33 cellular contexts compared by ENCODE assay signal in genomic region chr9:87491488-87491887, GRCh38.
"Had no signal": no experiment of that assay in that cellular context is flagged by ENCODE, and none has a peak within 500 bp of the region (broad histone marks: within the 10 kb centered on the region; RNA-seq: fewer than 3 reads in every experiment).

No MANE protein-coding gene starts in this region.

- H2AFZ ChIP-seq: hepatocyte had no signal

- H3K27ac ChIP-seq: brain microvascular endothelial cell, coronary artery, dorsolateral prefrontal cortex, epithelial cell of prostate, esophagus squamous epithelium, gastroesophageal sphincter, heart right ventricle, hepatocyte, WERI-Rb-1 had no signal

- H3K27ac Mint-ChIP-seq: activated B cell treated with CpG ODN at 0.5 μM for 24 hours; activated CD8-positive, alpha-beta T cell treated with anti-CD3 and anti-CD28 coated beads for 36 hours; activated naive CD8-positive, alpha-beta T cell; activated T-helper 17 cell treated with anti-CD3 and anti-CD28 coated beads, Interleukin-2, amount 50 U/mL, for 72 hours; dendritic cell treated with granulocyte-macrophage colony-stimulating factor and Interleukin-4, amounts not matched to agents 40 ng/mL and 50 ng/mL, for 4 days; T-helper 2 cell treated with Interferon-gamma antibody and Interleukin-4, amounts not matched to agents 5 μg/mL and 100 μg/mL, for 36 hours had no signal

- H3K4me1 ChIP-seq: esophagus squamous epithelium had no signal

- H3K4me3 ChIP-seq: coronary artery, dorsolateral prefrontal cortex, esophagus squamous epithelium, gastroesophageal sphincter, heart right ventricle, hepatocyte had no signal

- H3K36me3 ChIP-seq: brain microvascular endothelial cell, esophagus squamous epithelium, gastroesophageal sphincter, heart right ventricle, WERI-Rb-1 had no signal

- H3K9me3 ChIP-seq: esophagus squamous epithelium, gastroesophageal sphincter, heart right ventricle had no signal

- FAIRE-seq: astrocyte, bronchial epithelial cell had no signal

- H3K4me1 Mint-ChIP-seq: activated B cell treated with CpG ODN at 0.5 μM for 24 hours; activated T-helper 17 cell treated with anti-CD3 and anti-CD28 coated beads, Interleukin-2, amount 50 U/mL, for 72 hours; central memory CD8-positive, alpha-beta T cell had no signal

- DNase-seq: activated B cell treated with CpG ODN at 0.5 μM for 24 hours; activated CD4-positive, alpha-beta T cell treated with anti-CD3 and anti-CD28 coated beads for 48 hours; activated CD4-positive, alpha-beta T cell treated with anti-CD3 and anti-CD28 coated beads, Interleukin-2, amount 50 U/mL, for 1 hour; activated CD4-positive, alpha-beta T cell treated with anti-CD3 and anti-CD28 coated beads, Interleukin-2, amount 50 U/mL, for 48 hours; activated CD8-positive, alpha-beta memory T cell treated with anti-CD3 and anti-CD28 coated beads for 24 hours; activated CD8-positive, alpha-beta T cell treated with anti-CD3 and anti-CD28 coated beads for 36 hours; activated effector memory CD4-positive, alpha-beta T cell treated with Interleukin-2 at 50 U/mL for 16 hours; activated gamma-delta T cell treated with Interleukin-2 at 50 U/mL for 16 hours; activated naive CD4-positive, alpha-beta T cell treated with anti-CD3 and anti-CD28 coated beads, Interleukin-2, amount 50 U/mL, for 16 hours; activated naive CD4-positive, alpha-beta T cell treated with Interleukin-2 at 50 U/mL for 16 hours; activated T-cell treated with anti-CD3 and anti-CD28 coated beads, Interleukin-2, amount 50 U/mL, for 4 hours; amniotic stem cell; anterior cingulate cortex; brain microvascular endothelial cell; dorsolateral prefrontal cortex; effector memory CD4-positive, alpha-beta T cell; esophagus squamous epithelium; foreskin melanocyte; heart right ventricle; T1000; WERI-Rb-1 had no signal

- H3K9me3 Mint-ChIP-seq: activated B cell treated with CpG ODN at 0.5 μM for 24 hours; activated CD8-positive, alpha-beta T cell treated with anti-CD3 and anti-CD28 coated beads for 36 hours; activated T-cell treated with anti-CD3 and anti-CD28 coated beads, Interleukin-2, amount 50 U/mL, for 4 hours; activated T-helper 17 cell treated with anti-CD3 and anti-CD28 coated beads, Interleukin-2, amount 50 U/mL, for 72 hours; central memory CD8-positive, alpha-beta T cell; dendritic cell treated with granulocyte-macrophage colony-stimulating factor and Interleukin-4, amounts not matched to agents 40 ng/mL and 50 ng/mL, for 4 days; T-helper 2 cell treated with Interferon-gamma antibody and Interleukin-4, amounts not matched to agents 5 μg/mL and 100 μg/mL, for 36 hours had no signal

- H3K4me3 Mint-ChIP-seq: activated B cell treated with CpG ODN at 0.5 μM for 24 hours; activated CD8-positive, alpha-beta T cell treated with anti-CD3 and anti-CD28 coated beads for 36 hours; activated naive CD8-positive, alpha-beta T cell; activated T-cell treated with anti-CD3 and anti-CD28 coated beads, Interleukin-2, amount 50 U/mL, for 4 hours; activated T-helper 17 cell treated with anti-CD3 and anti-CD28 coated beads, Interleukin-2, amount 50 U/mL, for 72 hours; central memory CD8-positive, alpha-beta T cell; dendritic cell treated with granulocyte-macrophage colony-stimulating factor and Interleukin-4, amounts not matched to agents 40 ng/mL and 50 ng/mL, for 4 days; T-helper 2 cell treated with Interferon-gamma antibody and Interleukin-4, amounts not matched to agents 5 μg/mL and 100 μg/mL, for 36 hours had no signal

- ATAC-seq: activated CD4-positive, CD25-positive, alpha-beta regulatory T cell treated with anti-CD3 and anti-CD28 coated beads, Interleukin-2, amount 50 U/mL, for 24 hours; activated CD8-positive, alpha-beta T cell treated with anti-CD3 and anti-CD28 coated beads for 36 hours; activated T-cell treated with anti-CD3 and anti-CD28 coated beads, Interleukin-2, amount 50 U/mL, for 4 hours; activated T-helper 17 cell treated with anti-CD3 and anti-CD28 coated beads, Interleukin-2, amount 50 U/mL, for 72 hours; gastroesophageal sphincter; heart right ventricle had no signal

- H3K4me2 ChIP-seq: hepatocyte had no signal

- H3K27me3 ChIP-seq: brain microvascular endothelial cell, gastroesophageal sphincter had no signal
